Comparison of ENCODE assay signal across 1 cellular context in the genomic region with DNA sequence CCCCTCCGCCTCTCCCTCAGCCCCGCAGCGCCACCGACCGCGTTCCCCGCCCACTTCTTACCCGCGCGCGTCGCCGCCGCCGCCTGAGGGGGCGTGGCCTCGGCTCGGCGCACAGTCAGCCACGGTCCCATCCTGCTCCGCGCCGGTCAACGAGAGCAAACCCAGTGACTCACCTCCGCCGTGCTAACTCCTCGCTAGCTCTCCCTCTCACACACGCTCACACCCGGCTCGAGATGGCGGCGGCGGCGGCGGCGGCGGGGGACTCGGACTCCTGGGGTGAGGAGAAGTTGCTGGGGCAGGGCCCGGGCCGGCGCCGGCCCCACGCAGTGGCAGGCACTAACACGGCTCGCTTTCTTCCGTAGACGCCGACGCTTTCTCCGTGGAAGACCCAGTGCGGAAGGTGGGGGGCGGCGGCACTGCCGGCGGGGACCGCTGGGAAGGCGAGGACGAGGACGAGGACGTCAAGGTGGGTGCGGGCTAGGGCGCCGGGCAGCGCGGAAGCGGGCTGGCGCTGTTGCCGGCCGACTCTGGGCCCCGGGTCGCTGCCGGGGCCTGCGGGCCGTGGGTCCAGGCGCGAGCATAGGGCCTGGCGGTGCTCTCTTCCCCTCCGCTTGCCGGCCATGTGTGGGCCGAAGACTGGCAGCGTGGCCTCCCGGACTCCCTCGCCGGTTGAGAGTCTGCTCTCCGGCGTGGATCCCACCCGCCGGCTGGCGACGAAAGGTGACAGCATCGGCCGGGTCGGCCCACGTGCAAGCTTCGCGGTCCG.
TF ChIP-seq lines count a peak whose summit lies in the region.

A gene with protein sequence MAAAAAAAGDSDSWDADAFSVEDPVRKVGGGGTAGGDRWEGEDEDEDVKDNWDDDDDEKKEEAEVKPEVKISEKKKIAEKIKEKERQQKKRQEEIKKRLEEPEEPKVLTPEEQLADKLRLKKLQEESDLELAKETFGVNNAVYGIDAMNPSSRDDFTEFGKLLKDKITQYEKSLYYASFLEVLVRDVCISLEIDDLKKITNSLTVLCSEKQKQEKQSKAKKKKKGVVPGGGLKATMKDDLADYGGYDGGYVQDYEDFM (plus strand): TSS at position 186 of the 766 bp plus-strand sequence. CDS start 48 bp downstream, at position 234.

TF ChIP-seq in SK-N-SH treated with all-trans-retinoic acid at 6 μM for 48 hours, 23 proteins besides CTCF, POLR2A, EP300 and RAD21 (continued from another document):
- TF ChIP-seq, protein P1, sequence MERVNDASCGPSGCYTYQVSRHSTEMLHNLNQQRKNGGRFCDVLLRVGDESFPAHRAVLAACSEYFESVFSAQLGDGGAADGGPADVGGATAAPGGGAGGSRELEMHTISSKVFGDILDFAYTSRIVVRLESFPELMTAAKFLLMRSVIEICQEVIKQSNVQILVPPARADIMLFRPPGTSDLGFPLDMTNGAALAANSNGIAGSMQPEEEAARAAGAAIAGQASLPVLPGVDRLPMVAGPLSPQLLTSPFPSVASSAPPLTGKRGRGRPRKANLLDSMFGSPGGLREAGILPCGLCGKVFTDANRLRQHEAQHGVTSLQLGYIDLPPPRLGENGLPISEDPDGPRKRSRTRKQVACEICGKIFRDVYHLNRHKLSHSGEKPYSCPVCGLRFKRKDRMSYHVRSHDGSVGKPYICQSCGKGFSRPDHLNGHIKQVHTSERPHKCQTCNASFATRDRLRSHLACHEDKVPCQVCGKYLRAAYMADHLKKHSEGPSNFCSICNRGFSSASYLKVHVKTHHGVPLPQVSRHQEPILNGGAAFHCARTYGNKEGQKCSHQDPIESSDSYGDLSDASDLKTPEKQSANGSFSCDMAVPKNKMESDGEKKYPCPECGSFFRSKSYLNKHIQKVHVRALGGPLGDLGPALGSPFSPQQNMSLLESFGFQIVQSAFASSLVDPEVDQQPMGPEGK (CRISPR knock-in tag; IDR thresholded peaks at IDR 0.05; ENCODE audit: borderline replicate concordance), result no peak
- TF ChIP-seq ZNF8 (CRISPR knock-in tag; IDR thresholded peaks at IDR 0.05) (no peak), ZFP3 (CRISPR knock-in tag; IDR thresholded peaks at IDR 0.05) (no peak), ARNTL (CRISPR knock-in tag; IDR thresholded peaks at IDR 0.05; ENCODE audit: borderline replicate concordance, low read depth) (no peak), ZNF70 (CRISPR knock-in tag; IDR thresholded peaks at IDR 0.05) (no peak), ZC3H10 (CRISPR knock-in tag; IDR thresholded peaks at IDR 0.05) (no peak), ISL1 (CRISPR knock-in tag; IDR thresholded peaks at IDR 0.05) (no peak)
- TF ChIP-seq, protein P2, sequence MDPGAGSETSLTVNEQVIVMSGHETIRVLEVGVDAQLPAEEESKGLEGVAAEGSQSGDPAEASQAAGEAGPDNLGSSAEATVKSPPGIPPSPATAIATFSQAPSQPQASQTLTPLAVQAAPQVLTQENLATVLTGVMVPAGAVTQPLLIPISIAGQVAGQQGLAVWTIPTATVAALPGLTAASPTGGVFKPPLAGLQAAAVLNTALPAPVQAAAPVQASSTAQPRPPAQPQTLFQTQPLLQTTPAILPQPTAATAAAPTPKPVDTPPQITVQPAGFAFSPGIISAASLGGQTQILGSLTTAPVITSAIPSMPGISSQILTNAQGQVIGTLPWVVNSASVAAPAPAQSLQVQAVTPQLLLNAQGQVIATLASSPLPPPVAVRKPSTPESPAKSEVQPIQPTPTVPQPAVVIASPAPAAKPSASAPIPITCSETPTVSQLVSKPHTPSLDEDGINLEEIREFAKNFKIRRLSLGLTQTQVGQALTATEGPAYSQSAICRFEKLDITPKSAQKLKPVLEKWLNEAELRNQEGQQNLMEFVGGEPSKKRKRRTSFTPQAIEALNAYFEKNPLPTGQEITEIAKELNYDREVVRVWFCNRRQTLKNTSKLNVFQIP (CRISPR knock-in tag; IDR thresholded peaks at IDR 0.05; ENCODE audit: borderline replicate concordance, low read depth), result no peak
